In genomic region chr12:64631197-64631596, GRCh38 we compare ENCODE assay signal across 13 cellular contexts. TPM values are rescaled to one million over a fixed set of nuclear protein-coding genes. Genes with fewer than 3 reads are reported as not detected.
A peak's percentile ranks its signal among the peaks of the same experiment; 100 is the strongest.
DNase-seq lines count a peak whose midpoint lies in the region; ATAC-seq and TF ChIP-seq lines count a peak whose summit lies in the region.
"Had no signal": no experiment of that assay in that cellular context is flagged by ENCODE, and none has a peak within 500 bp of the region (broad histone marks: within the 10 kb centered on the region; RNA-seq: fewer than 3 reads in every experiment).

No MANE protein-coding gene starts in this region.

- H3K27me3 Mint-ChIP-seq in activated naive CD4-positive, alpha-beta T cell treated with anti-CD3 and anti-CD28 coated beads, Interleukin-2, amount 10 ng/mL, durations not matched to agents 7 days and 5 days: no peaks in the 10 kb centered on the region
- H3K27me3 Mint-ChIP-seq in activated naive CD8-positive, alpha-beta T cell: no peaks in the 10 kb centered on the region

- H3K4me1 ChIP-seq in tibial artery (peaks cover 0 to 100% (median 49%) of the 10 kb centered on the region in 4 donors), stomach (peaks cover 30 to 91% (median 60%) of the 10 kb centered on the region in 4 donors)

- no peak for TF ChIP-seq EP300 in stomach (IDR thresholded peaks at IDR 0.05)

- CTCF ChIA-PET in activated naive CD4-positive, alpha-beta T cell treated with anti-CD3 and anti-CD28 coated beads, Interleukin-2, amount 10 ng/mL, durations not matched to agents 7 days and 5 days (lab: Charles Lee): no interaction called here
- CTCF ChIA-PET in GM10248 (lab: Yijun Ruan, JAX): no interaction called here

- ATAC-seq in HG02798 (IDR thresholded peaks at IDR 0.05; ENCODE audit: poor library complexity, unreplicated experiment): peak; percentile 44

- TF ChIP-seq POLR2A in stomach (IDR thresholded peaks at IDR 0.05): no peak

- H3K4me3 Mint-ChIP-seq in activated naive CD4-positive, alpha-beta T cell treated with anti-CD3 and anti-CD28 coated beads, Interleukin-2, amount 10 ng/mL, durations not matched to agents 7 days and 5 days: no peak overlapping the region
- peak overlapping the region; percentile 44 for H3K4me3 Mint-ChIP-seq in activated naive CD8-positive, alpha-beta T cell

- H3K9me3 ChIP-seq in tibial artery (no peaks in the 10 kb centered on the region), stomach (no peaks in the 10 kb centered on the region)
- H3K9me3 ChIP-seq: sigmoid colon had no signal

- 84 to 97% (median 96%) methylated on average over 5 of the region's 5 CpGs for WGBS in stomach, 5 donors

- H3K27ac Mint-ChIP-seq in activated naive CD4-positive, alpha-beta T cell treated with anti-CD3 and anti-CD28 coated beads, Interleukin-2, amount 10 ng/mL, durations not matched to agents 7 days and 5 days: peak overlapping the region; percentile 25
- peak overlapping the region; percentile 82 for H3K27ac Mint-ChIP-seq in activated naive CD8-positive, alpha-beta T cell
- H3K27ac Mint-ChIP-seq: activated T-helper 2 cell treated with anti-CD3 and anti-CD28 coated beads, Interferon-gamma antibody, Interleukin-2, Interleukin-4, amounts not matched to agents 10 μg/mL and 5 μg/mL and 100 μg/mL, durations not matched to agents 14 hours and 24 hours and 36 hours had no signal

- H3K27ac ChIP-seq in tibial artery (peak overlapping the region; percentile 80 to 88), stomach (no peak overlapping the region)

- intact Hi-C loops in tibial artery (cut with DNase I; ENCODE audit: low total_unique reads): loop anchor here (5.0 kb wide), 1 partner anchor 46 kb away; no protein-coding TSS in a partner anchor
- intact Hi-C loops in stomach (cut with DNase I; ENCODE audit: low total_unique reads): no loop called here

- POLR2A ChIA-PET in GM10248 (lab: Yijun Ruan, JAX): no interaction called here

- peaks cover 69% of the 10 kb centered on the region for H3K4me1 Mint-ChIP-seq in activated naive CD4-positive, alpha-beta T cell treated with anti-CD3 and anti-CD28 coated beads, Interleukin-2, amount 10 ng/mL, durations not matched to agents 7 days and 5 days
- H3K4me1 Mint-ChIP-seq in activated naive CD8-positive, alpha-beta T cell (ENCODE audit: low read depth): peaks cover 88% of the 10 kb centered on the region

- H3K9me3 Mint-ChIP-seq in activated naive CD4-positive, alpha-beta T cell treated with anti-CD3 and anti-CD28 coated beads, Interleukin-2, amount 10 ng/mL, durations not matched to agents 7 days and 5 days: peaks cover 10% of the 10 kb centered on the region
- peaks cover 6% of the 10 kb centered on the region for H3K9me3 Mint-ChIP-seq in activated naive CD8-positive, alpha-beta T cell (ENCODE audit: low read depth)

- no peak for TF ChIP-seq CTCF in tibial artery (IDR thresholded peaks at IDR 0.05)
- TF ChIP-seq CTCF in stomach (IDR thresholded peaks at IDR 0.05): no peak
- TF ChIP-seq CTCF in GM10248 (IDR thresholded peaks at IDR 0.05; ENCODE audit: control extremely low read depth, extremely low read depth, low read depth, missing control alignments): no peak

- DNase-seq in activated naive CD4-positive, alpha-beta T cell treated with anti-CD3 and anti-CD28 coated beads, Interleukin-2, amount 10 ng/mL, durations not matched to agents 7 days and 5 days: no peak
- no peak for DNase-seq in activated naive CD4-positive, alpha-beta T cell treated with Interleukin-2 at 50 U/mL for 16 hours
- no peak for DNase-seq in tibial artery
- no peak for DNase-seq in NCI-H524 (lab: John Stamatoyannopoulos, UW)
- DNase-seq in stomach: no peak
- no peak for DNase-seq in GM10248 (ENCODE audit: extremely low spot score)
- DNase-seq: NCI-H524 treated with DMSO at 0.1 percent for 48 hours, Right ventricle myocardium superior, sigmoid colon, trophoblast cell had no signal

- H3K4me3 ChIP-seq in tibial artery: no peak overlapping the region
- no peak overlapping the region for H3K4me3 ChIP-seq in stomach
- H3K4me3 ChIP-seq: sigmoid colon had no signal

- H3K36me3 Mint-ChIP-seq in activated naive CD4-positive, alpha-beta T cell treated with anti-CD3 and anti-CD28 coated beads, Interleukin-2, amount 10 ng/mL, durations not matched to agents 7 days and 5 days: peaks cover 66% of the 10 kb centered on the region
- H3K36me3 Mint-ChIP-seq in activated naive CD8-positive, alpha-beta T cell: peaks cover 26% of the 10 kb centered on the region

- H3K27me3 ChIP-seq in tibial artery (no peaks in the 10 kb centered on the region), stomach (no peaks in the 10 kb centered on the region)
- H3K27me3 ChIP-seq: sigmoid colon had no signal

- H3K36me3 ChIP-seq in tibial artery (peaks cover 0 to 5% (median 0%) of the 10 kb centered on the region in 3 donors), stomach (peaks cover 0 to 9% (median 2%) of the 10 kb centered on the region in 4 donors)

RNA-seq across cellular contexts. Expression of gene RASSF3, which starts 20.9 kb away (rescaled TPM):
- 100 to 1,000 TPM in 1 of 5 donors, 10 to 100 TPM in 4; 34.4 to 109 (median 61.0) TPM for total RNA-seq in stomach
- polyA plus RNA-seq in stomach: 10 to 100 TPM; 29.3 to 68.2 (median 48.6) TPM

Comparison
In these comparisons a context has a peak if more than half of its experiments do, and no peak if none do; other contexts are left out.
1. H3K27ac ChIP-seq: peak in tibial artery (2 of 2); none in stomach (0 of 5).